In the genomic region with DNA sequence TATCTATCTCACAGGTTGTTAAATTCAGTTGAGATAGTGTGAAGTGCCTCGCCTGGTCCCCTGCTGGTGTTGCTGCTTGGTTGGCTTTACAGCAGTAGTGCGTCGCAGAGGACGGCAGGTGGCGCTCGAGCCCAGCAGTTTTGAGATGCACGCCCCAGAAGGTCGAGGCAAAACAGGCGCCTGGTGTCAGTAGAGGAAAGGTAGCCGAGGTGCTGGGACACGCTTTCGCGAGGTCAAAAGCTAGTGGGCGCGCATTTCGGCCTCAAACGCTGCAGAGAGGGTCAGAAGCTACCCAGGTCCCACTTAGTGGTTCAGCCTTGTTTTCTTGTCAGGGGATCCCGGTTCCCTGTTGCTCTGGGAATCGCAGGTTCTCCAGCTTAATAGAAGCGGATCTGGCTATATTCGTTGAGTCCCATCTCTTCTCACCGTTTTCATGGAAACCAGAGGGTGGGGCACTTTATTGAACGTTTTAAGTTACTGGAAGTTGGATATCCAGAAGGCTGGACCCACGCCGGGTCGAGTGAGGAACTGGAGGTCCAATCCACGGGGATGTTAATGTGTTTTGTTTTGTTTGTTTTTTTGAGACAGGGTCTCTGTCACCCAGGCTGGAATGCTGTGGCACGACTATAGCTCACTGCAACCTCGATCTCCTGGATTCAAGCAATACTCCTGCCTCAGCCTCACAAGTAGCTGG, we compare ENCODE assay signal across 8 cellular contexts. TPM values are rescaled to one million over a fixed set of nuclear protein-coding genes. Genes with fewer than 3 reads are reported as not detected.
A peak's percentile ranks its signal among the peaks of the same experiment; 100 is the strongest.
DNase-seq lines count a peak whose midpoint lies in the region; ATAC-seq and TF ChIP-seq lines count a peak whose summit lies in the region.

No MANE protein-coding gene starts in this region.

- peak overlapping the region; percentile 81 for H3K4me3 Mint-ChIP-seq in activated naive CD4-positive, alpha-beta T cell treated with anti-CD3 and anti-CD28 coated beads, Interleukin-2, amount 10 ng/mL, durations not matched to agents 7 days and 5 days

- peaks cover 7% of the 10 kb centered on the region for H3K9me3 ChIP-seq in DND-41 (ENCODE audit: insufficient read depth, low read length, severe bottlenecking)
- H3K9me3 ChIP-seq in upper lobe of left lung: no peaks in the 10 kb centered on the region

- no peak for TF ChIP-seq EP300 in upper lobe of left lung (IDR thresholded peaks at IDR 0.05)

- peak overlapping the region; percentile 22; the same call in 1 of the 2 replicates for H3K9ac ChIP-seq in DND-41 (ENCODE audit: low read depth, low read length)

- H3K27ac ChIP-seq in DND-41 (ENCODE audit: low read length) (no peak overlapping the region), upper lobe of left lung (no peak overlapping the region)

- WGBS in upper lobe of left lung, 2 donors: 15 to 20% methylated on average over 23 to 29 of the region's 29 CpGs

- ATAC-seq in DND-41 (ENCODE audit: insufficient read depth, low read depth): peak; percentile 88
- peak; percentile 91 for ATAC-seq in SK-N-SH treated with all-trans-retinoic acid at 6 μM for 48 hours
- peak; percentile 95 to 97 for ATAC-seq in upper lobe of left lung (ENCODE audit: low FRiP score in 2 of 2)

- no peaks in the 10 kb centered on the region for H4K20me1 ChIP-seq in DND-41 (ENCODE audit: insufficient read depth, low read length)

- H3K4me3 ChIP-seq in DND-41 (ENCODE audit: low read depth in 1 of 2, low read length in 2 of 2) (peak overlapping the region in 1 of 2 experiments; percentile 33; a peak in 2 of 4 replicates), HFF-Myc (replicated peaks; ENCODE audit: low read depth, low read length) (no peak overlapping the region), upper lobe of left lung (peak overlapping the region in 1 of 4 donors; percentile 27)

- DNase-seq in DND-41 (peak; percentile 88), HFF-Myc (ENCODE audit: extremely low read depth, low read depth) (peak; percentile 35), NCI-H1105 (lab: John Stamatoyannopoulos, UW) (peak; percentile 67), head of caudate nucleus (peak; percentile 84 to 96 (median 91)), posterior vena cava (ENCODE audit: low spot score) (peak; percentile 96), upper lobe of left lung (peak; percentile 90 to 94)
- peak; percentile 92 for DNase-seq in activated naive CD4-positive, alpha-beta T cell treated with anti-CD3 and anti-CD28 coated beads, Interleukin-2, amount 10 ng/mL, durations not matched to agents 7 days and 5 days

- no peak for TF ChIP-seq POLR2A in upper lobe of left lung (IDR thresholded peaks at IDR 0.05)

- peak overlapping the region; percentile 79 for H2AFZ ChIP-seq in DND-41 (ENCODE audit: low read depth, low read length)

- H3K36me3 ChIP-seq in DND-41 (ENCODE audit: insufficient read depth, low read length) (no peaks in the 10 kb centered on the region), upper lobe of left lung (no peaks in the 10 kb centered on the region)

- CTCF ChIA-PET in activated naive CD4-positive, alpha-beta T cell treated with anti-CD3 and anti-CD28 coated beads, Interleukin-2, amount 10 ng/mL, durations not matched to agents 7 days and 5 days (lab: Charles Lee): interaction anchor here (0.6 to 4.2 kb wide), 28 partner anchors 8 to 595 kb away, joined by 3 to 40 read pairs (median 4); partner anchors contain the start of genes TANGO6 and ZFP90

- peak; percentile 99 for TF ChIP-seq CTCF in DND-41 (IDR thresholded peaks at IDR 0.05; ENCODE audit: borderline replicate concordance, extremely low read depth, low read length, poor library complexity, severe bottlenecking)
- peak; percentile 70 for TF ChIP-seq CTCF in HFF-Myc (IDR thresholded peaks at IDR 0.05; ENCODE audit: low read depth, low read length, missing control alignments)
- peak; percentile 86 to 96 (median 94) for TF ChIP-seq CTCF in upper lobe of left lung (IDR thresholded peaks at IDR 0.05)

- peaks cover 16% of the 10 kb centered on the region for H3K9me3 Mint-ChIP-seq in activated naive CD4-positive, alpha-beta T cell treated with anti-CD3 and anti-CD28 coated beads, Interleukin-2, amount 10 ng/mL, durations not matched to agents 7 days and 5 days

- H3K27me3 ChIP-seq in DND-41 (ENCODE audit: insufficient read depth, low read length, poor library complexity): no peaks in the 10 kb centered on the region
- no peaks in the 10 kb centered on the region for H3K27me3 ChIP-seq in upper lobe of left lung

- H3K4me2 ChIP-seq in DND-41 (ENCODE audit: insufficient read depth, low read length): peak overlapping the region; percentile 82

- peaks cover 12% of the 10 kb centered on the region for H3K27me3 Mint-ChIP-seq in activated naive CD4-positive, alpha-beta T cell treated with anti-CD3 and anti-CD28 coated beads, Interleukin-2, amount 10 ng/mL, durations not matched to agents 7 days and 5 days

- intact Hi-C loops in head of caudate nucleus (cut with DNase I): loop anchor here (10.0 kb wide), 1 partner anchor 606 kb away; the partner anchor contains the start of genes CHTF8 and UTP4
- intact Hi-C loops in posterior vena cava (cut with DNase I): loop anchor here in 1 of 2 donors (10.0 kb wide), 1 partner anchor 596 kb away; no protein-coding TSS in a partner anchor

- peak overlapping the region; percentile 17 for H3K27ac Mint-ChIP-seq in activated naive CD4-positive, alpha-beta T cell treated with anti-CD3 and anti-CD28 coated beads, Interleukin-2, amount 10 ng/mL, durations not matched to agents 7 days and 5 days

- peaks cover 14% of the 10 kb centered on the region for H3K36me3 Mint-ChIP-seq in activated naive CD4-positive, alpha-beta T cell treated with anti-CD3 and anti-CD28 coated beads, Interleukin-2, amount 10 ng/mL, durations not matched to agents 7 days and 5 days

- peaks cover 26% of the 10 kb centered on the region for H3K4me1 Mint-ChIP-seq in activated naive CD4-positive, alpha-beta T cell treated with anti-CD3 and anti-CD28 coated beads, Interleukin-2, amount 10 ng/mL, durations not matched to agents 7 days and 5 days

- H3K4me1 ChIP-seq in DND-41 (ENCODE audit: insufficient read depth, low read length): peaks cover 28% of the 10 kb centered on the region
- peaks cover 13 to 25% (median 19%) of the 10 kb centered on the region in 4 donors for H3K4me1 ChIP-seq in upper lobe of left lung

- no peaks in the 10 kb centered on the region for H3K79me2 ChIP-seq in DND-41 (ENCODE audit: insufficient read depth, low read length)

TF ChIP-seq in SK-N-SH treated with all-trans-retinoic acid at 6 μM for 48 hours, 23 proteins besides CTCF, POLR2A, EP300 and RAD21:
- TF ChIP-seq ZC3H10 (CRISPR knock-in tag; IDR thresholded peaks at IDR 0.05) (no peak), ESRRG (CRISPR knock-in tag; IDR thresholded peaks at IDR 0.05) (no peak), GLIS3 (CRISPR knock-in tag; IDR thresholded peaks at IDR 0.05) (no peak), PPARA (CRISPR knock-in tag; IDR thresholded peaks at IDR 0.05; ENCODE audit: borderline replicate concordance) (no peak), ZNF8 (CRISPR knock-in tag; IDR thresholded peaks at IDR 0.05) (no peak), TOX (CRISPR knock-in tag; IDR thresholded peaks at IDR 0.05; ENCODE audit: borderline replicate concordance) (no peak), ZNF565 (CRISPR knock-in tag; conservative IDR thresholded peaks at IDR 0.05; ENCODE audit: low read depth) (no peak)
- TF ChIP-seq, protein P1, sequence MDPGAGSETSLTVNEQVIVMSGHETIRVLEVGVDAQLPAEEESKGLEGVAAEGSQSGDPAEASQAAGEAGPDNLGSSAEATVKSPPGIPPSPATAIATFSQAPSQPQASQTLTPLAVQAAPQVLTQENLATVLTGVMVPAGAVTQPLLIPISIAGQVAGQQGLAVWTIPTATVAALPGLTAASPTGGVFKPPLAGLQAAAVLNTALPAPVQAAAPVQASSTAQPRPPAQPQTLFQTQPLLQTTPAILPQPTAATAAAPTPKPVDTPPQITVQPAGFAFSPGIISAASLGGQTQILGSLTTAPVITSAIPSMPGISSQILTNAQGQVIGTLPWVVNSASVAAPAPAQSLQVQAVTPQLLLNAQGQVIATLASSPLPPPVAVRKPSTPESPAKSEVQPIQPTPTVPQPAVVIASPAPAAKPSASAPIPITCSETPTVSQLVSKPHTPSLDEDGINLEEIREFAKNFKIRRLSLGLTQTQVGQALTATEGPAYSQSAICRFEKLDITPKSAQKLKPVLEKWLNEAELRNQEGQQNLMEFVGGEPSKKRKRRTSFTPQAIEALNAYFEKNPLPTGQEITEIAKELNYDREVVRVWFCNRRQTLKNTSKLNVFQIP (CRISPR knock-in tag; IDR thresholded peaks at IDR 0.05; ENCODE audit: borderline replicate concordance, low read depth): no peak
- TF ChIP-seq, protein P2, sequence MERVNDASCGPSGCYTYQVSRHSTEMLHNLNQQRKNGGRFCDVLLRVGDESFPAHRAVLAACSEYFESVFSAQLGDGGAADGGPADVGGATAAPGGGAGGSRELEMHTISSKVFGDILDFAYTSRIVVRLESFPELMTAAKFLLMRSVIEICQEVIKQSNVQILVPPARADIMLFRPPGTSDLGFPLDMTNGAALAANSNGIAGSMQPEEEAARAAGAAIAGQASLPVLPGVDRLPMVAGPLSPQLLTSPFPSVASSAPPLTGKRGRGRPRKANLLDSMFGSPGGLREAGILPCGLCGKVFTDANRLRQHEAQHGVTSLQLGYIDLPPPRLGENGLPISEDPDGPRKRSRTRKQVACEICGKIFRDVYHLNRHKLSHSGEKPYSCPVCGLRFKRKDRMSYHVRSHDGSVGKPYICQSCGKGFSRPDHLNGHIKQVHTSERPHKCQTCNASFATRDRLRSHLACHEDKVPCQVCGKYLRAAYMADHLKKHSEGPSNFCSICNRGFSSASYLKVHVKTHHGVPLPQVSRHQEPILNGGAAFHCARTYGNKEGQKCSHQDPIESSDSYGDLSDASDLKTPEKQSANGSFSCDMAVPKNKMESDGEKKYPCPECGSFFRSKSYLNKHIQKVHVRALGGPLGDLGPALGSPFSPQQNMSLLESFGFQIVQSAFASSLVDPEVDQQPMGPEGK (CRISPR knock-in tag; IDR thresholded peaks at IDR 0.05; ENCODE audit: borderline replicate concordance): no peak
- TF ChIP-seq, protein P3, sequence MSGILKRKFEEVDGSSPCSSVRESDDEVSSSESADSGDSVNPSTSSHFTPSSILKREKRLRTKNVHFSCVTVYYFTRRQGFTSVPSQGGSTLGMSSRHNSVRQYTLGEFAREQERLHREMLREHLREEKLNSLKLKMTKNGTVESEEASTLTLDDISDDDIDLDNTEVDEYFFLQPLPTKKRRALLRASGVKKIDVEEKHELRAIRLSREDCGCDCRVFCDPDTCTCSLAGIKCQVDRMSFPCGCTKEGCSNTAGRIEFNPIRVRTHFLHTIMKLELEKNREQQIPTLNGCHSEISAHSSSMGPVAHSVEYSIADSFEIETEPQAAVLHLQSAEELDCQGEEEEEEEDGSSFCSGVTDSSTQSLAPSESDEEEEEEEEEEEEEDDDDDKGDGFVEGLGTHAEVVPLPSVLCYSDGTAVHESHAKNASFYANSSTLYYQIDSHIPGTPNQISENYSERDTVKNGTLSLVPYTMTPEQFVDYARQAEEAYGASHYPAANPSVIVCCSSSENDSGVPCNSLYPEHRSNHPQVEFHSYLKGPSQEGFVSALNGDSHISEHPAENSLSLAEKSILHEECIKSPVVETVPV (CRISPR knock-in tag; IDR thresholded peaks at IDR 0.05): no peak

RNA-seq across cellular contexts. Expression of gene ZFP90, which starts 10.3 kb away (rescaled TPM):
- total RNA-seq in posterior vena cava: 10 to 100 TPM; 17.9 to 18.1 TPM
- total RNA-seq in upper lobe of left lung: 10 to 100 TPM; 14.3 to 33.5 (median 20.6) TPM

Comparison
In these comparisons a context has a peak if more than half of its experiments do, and no peak if none do; other contexts are left out.
1. DNase-seq: peak in every context shown above with its lines; median percentile 96 in posterior vena cava; 92 in activated naive CD4-positive, alpha-beta T cell treated with anti-CD3 and anti-CD28 coated beads, Interleukin-2, amount 10 ng/mL, durations not matched to agents 7 days and 5 days; 92 in upper lobe of left lung; 91 in head of caudate nucleus; 88 in DND-41; 67 in NCI-H1105; 35 in HFF-Myc.